1 cellular context compared by ENCODE assay signal in the genomic region with DNA sequence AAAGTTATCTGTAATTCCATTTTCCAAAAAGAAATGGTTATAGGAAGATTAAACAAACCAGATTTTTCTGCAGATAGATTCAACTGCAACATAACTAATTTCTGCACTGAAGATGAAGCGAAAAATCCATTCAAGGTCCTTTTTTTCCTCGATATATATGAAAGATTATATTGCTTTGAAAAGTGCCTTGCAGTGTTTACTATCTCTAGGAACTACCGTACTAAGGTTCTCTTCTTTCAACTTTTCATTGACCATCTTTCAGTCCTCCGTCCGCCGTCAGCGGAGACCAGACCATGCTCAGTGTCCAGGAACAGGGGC.
TF ChIP-seq lines count a peak whose summit lies in the region.

No MANE protein-coding gene starts in this region.

TF ChIP-seq in HCT116, 20 proteins besides CTCF, POLR2A, EP300 and RAD21 (continued from another document):
- no peak for TF ChIP-seq YY1 (IDR thresholded peaks at IDR 0.05; ENCODE audit: extremely low read depth, insufficient replicate concordance, low read depth, low read length)
- TF ChIP-seq CBX3 (IDR thresholded peaks at IDR 0.05; ENCODE audit: low read depth) = no peak
